Comparison of ENCODE assay signal across 8 cellular contexts in genomic region chr1:155938220-155938627, GRCh38. TPM values are rescaled to one million over a fixed set of nuclear protein-coding genes. Genes with fewer than 3 reads are reported as not detected.
DNase-seq lines count a peak whose midpoint lies in the region; ATAC-seq and TF ChIP-seq lines count a peak whose summit lies in the region.

No MANE protein-coding gene starts in this region.

- H3K4me1 ChIP-seq in CD8-positive, alpha-beta T cell (ENCODE audit: insufficient read depth, low read length) = peaks cover 29% of the 10 kb centered on the region
- H3K4me1 ChIP-seq in GM23248 (ENCODE audit: insufficient read depth) = peaks cover 18% of the 10 kb centered on the region
- peaks cover 72% of the 10 kb centered on the region for H3K4me1 ChIP-seq in left ventricle myocardium inferior
- peaks cover 0 to 22% (median 18%) of the 10 kb centered on the region in 4 donors for H3K4me1 ChIP-seq in sigmoid colon

- no peaks in the 10 kb centered on the region for H3K36me3 Mint-ChIP-seq in CD8-positive, alpha-beta T cell
- H3K36me3 Mint-ChIP-seq in activated naive CD4-positive, alpha-beta T cell treated with anti-CD3 and anti-CD28 coated beads, Interleukin-2, amount 50 U/mL, for 72 hours = no peaks in the 10 kb centered on the region

- H3K9ac ChIP-seq in GM23248 = no peak overlapping the region

- H3K36me3 ChIP-seq in CD8-positive, alpha-beta T cell (ENCODE audit: insufficient read depth, low read length) = no peaks in the 10 kb centered on the region
- H3K36me3 ChIP-seq in GM23248 (ENCODE audit: low read depth) (no peaks in the 10 kb centered on the region), left ventricle myocardium inferior (no peaks in the 10 kb centered on the region), sigmoid colon (peaks cover 0 to 4% (median 0%) of the 10 kb centered on the region in 4 donors)

- H3K27ac ChIP-seq in CD8-positive, alpha-beta T cell (ENCODE audit: low read depth, low read length) = no peak overlapping the region
- H3K27ac ChIP-seq in GM23248 (peak overlapping the region; percentile 4; the same call in 1 of the 2 replicates), left ventricle myocardium inferior (replicated peaks) (peak overlapping the region; percentile 92), sigmoid colon (peak overlapping the region in 2 of 4 donors; percentile 24 to 64)

- H3K9me2 ChIP-seq in GM23248 (ENCODE audit: insufficient read depth) = no peaks in the 10 kb centered on the region

- peak overlapping the region; percentile 8 for H3K27ac Mint-ChIP-seq in CD8-positive, alpha-beta T cell
- peak overlapping the region; percentile 3 to 50 for H3K27ac Mint-ChIP-seq in activated naive CD4-positive, alpha-beta T cell treated with anti-CD3 and anti-CD28 coated beads, Interleukin-2, amount 50 U/mL, for 72 hours

- TF ChIP-seq POLR2A in sigmoid colon (IDR thresholded peaks at IDR 0.05) = no peak

- intact Hi-C loops in CD8-positive, alpha-beta T cell (cut with DNase I, micrococcal nuclease) = loop anchor here (1.0 kb wide), 2 partner anchors 26 to 51 kb away; no protein-coding TSS in a partner anchor
- intact Hi-C loops in left ventricle myocardium inferior (cut with micrococcal nuclease) (no loop called here), sigmoid colon (cut with DNase I) (loop anchor here (1.0 kb wide), 1 partner anchor 51 kb away; no protein-coding TSS in a partner anchor)

- no peaks in the 10 kb centered on the region for H4K20me1 ChIP-seq in GM23248 (ENCODE audit: insufficient read depth)

- peaks cover 12% of the 10 kb centered on the region for H3F3A ChIP-seq in GM23248 (ENCODE audit: insufficient read depth)

- in situ Hi-C loops in GM23248 (cut with MboI) = no loop called here

- no peaks in the 10 kb centered on the region for H3K27me3 ChIP-seq in CD8-positive, alpha-beta T cell (ENCODE audit: insufficient read depth, low read length)
- H3K27me3 ChIP-seq in GM23248 (replicated peaks; ENCODE audit: insufficient read depth) (no peaks in the 10 kb centered on the region), left ventricle myocardium inferior (ENCODE audit: low read depth) (no peaks in the 10 kb centered on the region), sigmoid colon (no peaks in the 10 kb centered on the region)

- peaks cover 9% of the 10 kb centered on the region for H3K79me2 ChIP-seq in GM23248 (ENCODE audit: insufficient read depth)

- H3K4me3 ChIP-seq in CD8-positive, alpha-beta T cell (ENCODE audit: low read depth, low read length) = no peak overlapping the region
- H3K4me3 ChIP-seq in GM23248 (no peak overlapping the region), left ventricle myocardium inferior (no peak overlapping the region), sigmoid colon (no peak overlapping the region)

- no peak overlapping the region for H3K4me3 Mint-ChIP-seq in CD8-positive, alpha-beta T cell

- no peaks in the 10 kb centered on the region for H3K9me3 ChIP-seq in CD8-positive, alpha-beta T cell (ENCODE audit: low read length)
- H3K9me3 ChIP-seq in GM23248 (ENCODE audit: low read depth) (no peaks in the 10 kb centered on the region), left ventricle myocardium inferior (replicated peaks) (no peaks in the 10 kb centered on the region), sigmoid colon (no peaks in the 10 kb centered on the region)

- peaks cover 27% of the 10 kb centered on the region for H3K4me1 Mint-ChIP-seq in CD8-positive, alpha-beta T cell (ENCODE audit: low read depth)

- peak in 1 of 7 experiments; percentile 16 for DNase-seq in CD8-positive, alpha-beta T cell
- DNase-seq in GM23248 = peak; percentile 72
- peak; percentile 70 to 77 for DNase-seq in NCI-H446 (lab: John Stamatoyannopoulos, UW)
- DNase-seq in activated naive CD4-positive, alpha-beta T cell treated with anti-CD3 and anti-CD28 coated beads, Interleukin-2, amount 50 U/mL, for 72 hours (ENCODE audit: low spot score in 2 of 2) = no peak
- DNase-seq in left ventricle myocardium inferior = no peak
- no peak for DNase-seq in sigmoid colon
- no peak for DNase-seq in stimulated activated CD4-positive, alpha-beta T cell treated with anti-CD3 and anti-CD28 coated beads, Interleukin-15, amount 100 ng/mL, for 24 hours

- no peaks in the 10 kb centered on the region for H3K27me3 Mint-ChIP-seq in CD8-positive, alpha-beta T cell (ENCODE audit: low read depth)

- POLR2A ChIA-PET in CD8-positive, alpha-beta T cell (lab: Charles Lee) = interaction anchor here (0.6 to 1.4 kb wide), 4 partner anchors 8 to 42 kb away, joined by 3 to 6 read pairs (median 4); partner anchors contain the start of gene ARHGEF2

- H3K9me3 Mint-ChIP-seq in CD8-positive, alpha-beta T cell = no peaks in the 10 kb centered on the region
- no peaks in the 10 kb centered on the region for H3K9me3 Mint-ChIP-seq in activated naive CD4-positive, alpha-beta T cell treated with anti-CD3 and anti-CD28 coated beads, Interleukin-2, amount 50 U/mL, for 72 hours

- TF ChIP-seq EP300 in sigmoid colon (IDR thresholded peaks at IDR 0.05) = no peak

- no peak for ATAC-seq in CD8-positive, alpha-beta T cell
- ATAC-seq in activated naive CD4-positive, alpha-beta T cell treated with anti-CD3 and anti-CD28 coated beads, Interleukin-2, amount 50 U/mL, for 72 hours = peak in 1 of 2 donors; percentile 14
- ATAC-seq in HG02970 (IDR thresholded peaks at IDR 0.05; ENCODE audit: low FRiP score, unreplicated experiment) = no peak

- no peak overlapping the region for H2AFZ ChIP-seq in GM23248

- CTCF ChIA-PET in CD8-positive, alpha-beta T cell (lab: Charles Lee) = interaction anchor here (0.9 to 3.8 kb wide), 21 partner anchors 10 to 687 kb away, joined by 3 to 70 read pairs (median 5); partner anchors contain the start of gene ARHGEF2

- 6% methylated on average over 1 of the region's 1 CpG for WGBS in GM23248 (ENCODE audit: low coverage in 1 of 2, low lambda C conversion rate in 2 of 2, missing lambda C conversion rate in 2 of 2), 2 experiments
- WGBS in sigmoid colon, 2 donors = 0% methylated on average over 1 of the region's 1 CpG

- peak; percentile 51 for TF ChIP-seq CTCF in CD8-positive, alpha-beta T cell (IDR thresholded peaks at IDR 0.05)
- TF ChIP-seq CTCF in left ventricle myocardium inferior (IDR thresholded peaks at IDR 0.05; ENCODE audit: borderline replicate concordance) = peak; percentile 81
- TF ChIP-seq CTCF in sigmoid colon (IDR thresholded peaks at IDR 0.05) = peak; percentile 25 to 55 (median 50)

- H3K4me2 ChIP-seq in GM23248 (ENCODE audit: unreplicated experiment) = no peak overlapping the region

RNA-seq across cellular contexts. Expression of gene RXFP4, which starts 3.2 kb away (rescaled TPM):
- not detected for total RNA-seq in CD8-positive, alpha-beta T cell
- total RNA-seq in GM23248 (2014; rRNA removed; shearing (Covaris generic)) = not detected in 2 replicates
- 0.20 and 0.39 TPM in 2 replicates for polyA plus RNA-seq in GM23248 (2016; fragmentation: Nextera tagmentation; extraction: Ambion mirVana)
- not detected for total RNA-seq in activated naive CD4-positive, alpha-beta T cell treated with anti-CD3 and anti-CD28 coated beads, Interleukin-2, amount 50 U/mL, for 72 hours
- not detected for total RNA-seq in left ventricle myocardium inferior
- total RNA-seq in sigmoid colon = not detected
- polyA plus RNA-seq in sigmoid colon = 1 to 10 TPM in 2 of 3 donors, not detected in 1; 1.8 to 2.7 TPM

RNA-seq across cellular contexts. Expression of gene KHDC4, which starts 4.0 kb away (rescaled TPM):
- 10 to 100 TPM; 47.4 to 54.6 TPM for total RNA-seq in CD8-positive, alpha-beta T cell
- 24.2 TPM in 2 replicates for total RNA-seq in GM23248 (2014; rRNA removed; shearing (Covaris generic))
- polyA plus RNA-seq in GM23248 (2016; fragmentation: Nextera tagmentation; extraction: Ambion mirVana) (25.3 and 27.8 TPM in 2 replicates), sigmoid colon (10 to 100 TPM in 2 of 3 donors, 1 to 10 TPM in 1; 6.6 to 25.2 (median 10.2) TPM)
- 100 to 1,000 TPM in 1 of 2 donors, 10 to 100 TPM in 1; 81.2 to 100 TPM for total RNA-seq in activated naive CD4-positive, alpha-beta T cell treated with anti-CD3 and anti-CD28 coated beads, Interleukin-2, amount 50 U/mL, for 72 hours
- total RNA-seq in left ventricle myocardium inferior (21.2 TPM), sigmoid colon (10 to 100 TPM; 33.5 to 67.6 (median 38.9) TPM)

RNA-seq across cellular contexts. Expression of gene RIT1, which starts 27.1 kb away (rescaled TPM):
- 10 to 100 TPM; 79.6 to 85.0 TPM for total RNA-seq in CD8-positive, alpha-beta T cell
- 29.7 and 32.4 TPM in 2 replicates for total RNA-seq in GM23248 (2014; rRNA removed; shearing (Covaris generic))
- polyA plus RNA-seq in GM23248 (2016; fragmentation: Nextera tagmentation; extraction: Ambion mirVana) (30.5 and 33.1 TPM in 2 replicates), sigmoid colon (10 to 100 TPM; 13.1 to 15.0 (median 13.8) TPM)
- total RNA-seq in activated naive CD4-positive, alpha-beta T cell treated with anti-CD3 and anti-CD28 coated beads, Interleukin-2, amount 50 U/mL, for 72 hours = 10 to 100 TPM; 33.1 to 49.2 TPM
- total RNA-seq in left ventricle myocardium inferior (19.0 TPM), sigmoid colon (10 to 100 TPM; 16.6 to 23.2 (median 20.7) TPM)

RNA-seq across cellular contexts. Expression of gene ARHGEF2, which starts 40.1 kb away (rescaled TPM):
- 10 to 100 TPM; 51.6 to 52.3 TPM for total RNA-seq in CD8-positive, alpha-beta T cell
- total RNA-seq in GM23248 (2014; rRNA removed; shearing (Covaris generic)) = 136 and 139 TPM in 2 replicates
- polyA plus RNA-seq in GM23248 (2016; fragmentation: Nextera tagmentation; extraction: Ambion mirVana) (76.7 and 77.7 TPM in 2 replicates), sigmoid colon (10 to 100 TPM; 25.8 to 76.7 (median 26.8) TPM)
- 100 to 1,000 TPM; 131 to 238 TPM for total RNA-seq in activated naive CD4-positive, alpha-beta T cell treated with anti-CD3 and anti-CD28 coated beads, Interleukin-2, amount 50 U/mL, for 72 hours
- total RNA-seq in left ventricle myocardium inferior (69.3 TPM), sigmoid colon (10 to 100 TPM; 31.6 to 83.9 (median 48.1) TPM)

Comparison
In these comparisons a context has a peak if more than half of its experiments do, and no peak if none do; other contexts are left out.
1. DNase-seq: peak in GM23248 (single experiment) and NCI-H446 (2 of 2); none in activated naive CD4-positive, alpha-beta T cell treated with anti-CD3 and anti-CD28 coated beads, Interleukin-2, amount 50 U/mL, for 72 hours (0 of 2), left ventricle myocardium inferior (single experiment), sigmoid colon (single experiment) and stimulated activated CD4-positive, alpha-beta T cell treated with anti-CD3 and anti-CD28 coated beads, Interleukin-15, amount 100 ng/mL, for 24 hours (single experiment).
2. Peak in every context shown above with its lines, with median percentiles within 50 percentile points of each other: CTCF ChIP-seq.